ENCODE assay signal across 16 cellular contexts in the genomic region with DNA sequence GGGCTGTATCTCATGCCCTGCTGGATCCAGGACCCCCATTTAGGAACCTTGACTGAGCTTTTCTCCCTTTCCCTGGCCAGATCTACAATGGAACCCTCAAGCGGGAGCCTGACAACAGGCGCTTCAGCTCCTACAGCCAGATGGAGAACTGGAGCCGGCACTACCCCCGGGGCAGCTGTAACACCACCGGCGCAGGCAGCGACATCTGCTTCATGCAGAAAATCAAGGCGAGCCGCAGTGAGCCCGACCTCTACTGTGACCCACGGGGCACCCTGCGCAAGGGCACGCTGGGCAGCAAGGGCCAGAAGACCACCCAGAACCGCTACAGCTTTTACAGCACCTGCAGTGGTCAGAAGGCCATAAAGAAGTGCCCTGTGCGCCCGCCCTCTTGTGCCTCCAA. TPM values are rescaled to one million over a fixed set of nuclear protein-coding genes. Genes with fewer than 3 reads are reported as not detected.
DNase-seq lines count a peak whose midpoint lies in the region; ATAC-seq and TF ChIP-seq lines count a peak whose summit lies in the region.
"Had no signal": no experiment of that assay in that cellular context is flagged by ENCODE, and none has a peak within 500 bp of the region (broad histone marks: within the 10 kb centered on the region; RNA-seq: fewer than 3 reads in every experiment).

No MANE protein-coding gene starts in this region.

- no peak overlapping the region for H2AFZ ChIP-seq in neuronal stem cell (ENCODE audit: low read length)
- H2AFZ ChIP-seq in smooth muscle cell (ENCODE audit: low read depth), result no peak overlapping the region

- peak overlapping the region; percentile 14 for H2BK12ac ChIP-seq in neuronal stem cell (ENCODE audit: low read length)

- peaks cover 9% of the 10 kb centered on the region for H3K27me3 Mint-ChIP-seq in chondrocyte (ENCODE audit: low read depth)

- no peak overlapping the region for H3K4ac ChIP-seq in neuronal stem cell (ENCODE audit: low read length)

- H2BK120ac ChIP-seq in neuronal stem cell (ENCODE audit: low read depth, low read length), result peak overlapping the region; percentile 36

- TF ChIP-seq CTCF in chondrocyte (IDR thresholded peaks at IDR 0.05), result no peak
- no peak for TF ChIP-seq CTCF in smooth muscle cell (IDR thresholded peaks at IDR 0.05; ENCODE audit: borderline replicate concordance, insufficient read depth, poor library complexity, severe bottlenecking)

- peak overlapping the region; percentile 31 for H2AK5ac ChIP-seq in neuronal stem cell (ENCODE audit: low read depth, low read length)

- H3K4me3 ChIP-seq in BLaER1, result no peak overlapping the region
- H3K4me3 ChIP-seq in neuronal stem cell (ENCODE audit: low read length in 2 of 2), result no peak overlapping the region
- no peak overlapping the region for H3K4me3 ChIP-seq in smooth muscle cell
- H3K4me3 ChIP-seq in aorta (ENCODE audit: low read length in 2 of 2), result no peak overlapping the region

- H3K23ac ChIP-seq in neuronal stem cell (ENCODE audit: low read depth, low read length, poor library complexity), result no peak overlapping the region

- peak overlapping the region; percentile 49 for H3K18ac ChIP-seq in neuronal stem cell (ENCODE audit: low read length)

- H3K9ac ChIP-seq in BLaER1, result no peak overlapping the region
- H3K9ac ChIP-seq in neuronal stem cell (ENCODE audit: low read depth, low read length, poor library complexity), result no peak overlapping the region
- H3K9ac ChIP-seq in smooth muscle cell (ENCODE audit: low read depth), result no peak overlapping the region
- H3K9ac ChIP-seq: KMS-11 had no signal

- peaks cover 4% of the 10 kb centered on the region for H3K79me2 ChIP-seq in smooth muscle cell (ENCODE audit: low read depth)

- intact Hi-C loops in aorta (cut with DNase I), result no loop called here

- H4K20me1 ChIP-seq in BLaER1, result no peaks in the 10 kb centered on the region
- H4K20me1 ChIP-seq in smooth muscle cell (ENCODE audit: low read depth), result no peaks in the 10 kb centered on the region

- no peak overlapping the region for H3K4me3 Mint-ChIP-seq in chondrocyte (ENCODE audit: unreplicated experiment)

- WGBS in neuronal stem cell (ENCODE audit: extremely low coverage in 2 of 2, insufficient read length in 2 of 2, insufficient replicate concordance in 1 of 2), 2 donors, result no CpG with 5 or more reads among the region's 16 CpGs
- WGBS in smooth muscle cell (ENCODE audit: low lambda C conversion rate), result 91% methylated on average over 16 of the region's 16 CpGs
- WGBS in aorta, 2 donors, result 91 to 92% methylated on average over 16 of the region's 16 CpGs

- peaks cover 7% of the 10 kb centered on the region for H3K36me3 Mint-ChIP-seq in chondrocyte (ENCODE audit: low read depth)

- no peak overlapping the region for H4K8ac ChIP-seq in neuronal stem cell (ENCODE audit: low read depth, low read length)

- no peaks in the 10 kb centered on the region for H3K36me3 ChIP-seq in BLaER1
- no peaks in the 10 kb centered on the region for H3K36me3 ChIP-seq in neuronal stem cell (replicated peaks in 1 of 2; ENCODE audit: control insufficient read depth in 2 of 2, insufficient read depth in 2 of 2, low read length in 2 of 2)
- H3K36me3 ChIP-seq in smooth muscle cell (ENCODE audit: low read depth), result no peaks in the 10 kb centered on the region
- no peaks in the 10 kb centered on the region for H3K36me3 ChIP-seq in aorta (ENCODE audit: control insufficient read depth in 1 of 2, insufficient read depth in 2 of 2, low read length in 1 of 2)

- peaks cover 40% of the 10 kb centered on the region for H3K4me1 Mint-ChIP-seq in chondrocyte (ENCODE audit: low read depth)

- H3K9me3 Mint-ChIP-seq in chondrocyte (ENCODE audit: low read depth), result no peaks in the 10 kb centered on the region

- peak overlapping the region; percentile 92; the same call in 1 of the 2 replicates for H3K4me2 ChIP-seq in BLaER1
- H3K4me2 ChIP-seq in neuronal stem cell (ENCODE audit: insufficient read depth, low read length, poor library complexity, severe bottlenecking), result no peak overlapping the region
- no peak overlapping the region for H3K4me2 ChIP-seq in smooth muscle cell

- H4K91ac ChIP-seq in neuronal stem cell (ENCODE audit: low read depth, low read length, poor library complexity), result no peak overlapping the region

- H3K27ac ChIP-seq in BLaER1 (peak overlapping the region; percentile 74; the same call in 1 of the 2 replicates), neuronal stem cell (replicated peaks; ENCODE audit: low read length) (no peak overlapping the region), smooth muscle cell (ENCODE audit: low read depth) (no peak overlapping the region), aorta (ENCODE audit: low read depth in 1 of 2, low read length in 2 of 2) (no peak overlapping the region)
- H3K27ac ChIP-seq: KMS-11 had no signal

- H2BK5ac ChIP-seq in neuronal stem cell (ENCODE audit: low read length), result no peak overlapping the region

- H3F3A ChIP-seq in smooth muscle cell (ENCODE audit: low read depth), result no peaks in the 10 kb centered on the region

- no peak overlapping the region for H3K14ac ChIP-seq in neuronal stem cell (ENCODE audit: low read length)

- H3K27ac Mint-ChIP-seq in chondrocyte (ENCODE audit: unreplicated experiment), result no peak overlapping the region

- no peak for ATAC-seq in aorta (ENCODE audit: low FRiP score)

- DNase-seq in NCI-H2171 (lab: John Stamatoyannopoulos, UW) (peak; percentile 17), chondrocyte (ENCODE audit: low spot score) (peak; percentile 67), neuronal stem cell (ENCODE audit: low spot score) (no peak), smooth muscle cell (lab: John Stamatoyannopoulos, UW; ENCODE audit: unreplicated experiment) (no peak), aorta (no peak), NCI-H2029 (lab: John Stamatoyannopoulos, UW) (no peak), cerebellum (ENCODE audit: low spot score) (no peak)
- DNase-seq: DMS153, GF-D8, NCI-H1436 treated with DMSO at 0.1 percent for 48 hours, NCI-H2081 treated with DMSO at 0.1 percent for 48 hours, NCI-H510A, SW 1271 had no signal

- H3K79me1 ChIP-seq in neuronal stem cell (ENCODE audit: low read depth, low read length), result no peaks in the 10 kb centered on the region

- H2BK15ac ChIP-seq in neuronal stem cell (ENCODE audit: low read length), result no peak overlapping the region

- H3K27me3 ChIP-seq in BLaER1, result no peaks in the 10 kb centered on the region
- H3K27me3 ChIP-seq in neuronal stem cell (ENCODE audit: control insufficient read depth in 3 of 3, insufficient read depth in 3 of 3, low read depth in 1 of 3, low read length in 3 of 3), result peaks cover 0 to 45% (median 0%) of the 10 kb centered on the region in 3 experiments
- no peaks in the 10 kb centered on the region for H3K27me3 ChIP-seq in smooth muscle cell (ENCODE audit: low read depth)
- no peaks in the 10 kb centered on the region for H3K27me3 ChIP-seq in aorta (ENCODE audit: control insufficient read depth in 1 of 2, insufficient read depth in 2 of 2, low read length in 1 of 2)

- H3K9me3 ChIP-seq in BLaER1 (no peaks in the 10 kb centered on the region), neuronal stem cell (replicated peaks in 1 of 2; ENCODE audit: control insufficient read depth in 2 of 2, insufficient read depth in 1 of 2, low read depth in 1 of 2, low read length in 2 of 2) (no peaks in the 10 kb centered on the region), smooth muscle cell (replicated peaks; ENCODE audit: low read depth) (no peaks in the 10 kb centered on the region), aorta (ENCODE audit: control insufficient read depth, low read length) (no peaks in the 10 kb centered on the region)

- peaks cover 55% of the 10 kb centered on the region for H3K4me1 ChIP-seq in BLaER1
- peaks cover 0 to 13% of the 10 kb centered on the region in 2 donors for H3K4me1 ChIP-seq in neuronal stem cell (ENCODE audit: control insufficient read depth in 2 of 2, insufficient read depth in 1 of 2, low read depth in 1 of 2, low read length in 2 of 2)
- H3K4me1 ChIP-seq in smooth muscle cell (ENCODE audit: low read depth), result peaks cover 11% of the 10 kb centered on the region
- no peaks in the 10 kb centered on the region for H3K4me1 ChIP-seq in aorta (ENCODE audit: control insufficient read depth in 1 of 2, insufficient read depth in 2 of 2, low read length in 2 of 2)

RNA-seq across cellular contexts. Expression of gene PKP1, which starts 29.8 kb away (rescaled TPM):
- total RNA-seq in chondrocyte, result 0.07 to 4.1 TPM (median 4.0 TPM) in 3 replicates
- polyA plus RNA-seq in neuronal stem cell (2013, experiment 1 of 2), result 0.04 TPM
- 0.03 TPM for polyA plus RNA-seq in neuronal stem cell (2013, experiment 2 of 2)
- total RNA-seq in smooth muscle cell, result 43.6 and 52.5 TPM in 2 replicates
- 26.9 and 30.3 TPM in 2 replicates for polyA plus RNA-seq in smooth muscle cell
- total RNA-seq in aorta, result under 1 TPM; 0.16 to 0.39 TPM
- under 1 TPM; 0.08 to 0.25 TPM for polyA plus RNA-seq in aorta
- 0.45 TPM for total RNA-seq in cerebellum
- total RNA-seq: SK-MEL-5 had no signal

Comparison
In these comparisons a context has a peak if more than half of its experiments do, and no peak if none do; other contexts are left out.
1. DNase-seq: peak in NCI-H2171 (single experiment) and chondrocyte (single experiment); none in neuronal stem cell (single experiment), smooth muscle cell (single experiment), aorta (0 of 2), NCI-H2029 (single experiment) and cerebellum (single experiment).